ENCODE assay signal across 10 cellular contexts in genomic region chr5:78574731-78575161, GRCh38.
DNase-seq lines count a peak whose midpoint lies in the region; ATAC-seq, FAIRE-seq and TF ChIP-seq lines count a peak whose summit lies in the region.
"Had no signal": no experiment of that assay in that cellular context is flagged by ENCODE, and none has a peak within 500 bp of the region (broad histone marks: within the 10 kb centered on the region; RNA-seq: fewer than 3 reads in every experiment).

No MANE protein-coding gene starts in this region.

- TF ChIP-seq CTCF in astrocyte of the spinal cord (IDR thresholded peaks at IDR 0.05; ENCODE audit: low read depth, low read length) = no peak

- peak; percentile 94 for FAIRE-seq in GM12892 (lab: Jason Lieb, UNC)

- TF ChIP-seq POLR2A in GM12892 (IDR thresholded peaks at IDR 0.05; ENCODE audit: low read depth, low read length) = no peak

- peaks cover 5% of the 10 kb centered on the region for H3K36me3 ChIP-seq in mesodermal cell (ENCODE audit: control insufficient read depth, insufficient read depth, low read length)
- H3K36me3 ChIP-seq: lower lobe of right lung had no signal

- no peaks in the 10 kb centered on the region for H3K9me3 ChIP-seq in mesodermal cell (ENCODE audit: control insufficient read depth, low read length)
- H3K9me3 ChIP-seq: lower lobe of right lung had no signal

- in situ Hi-C loops in astrocyte of the spinal cord (cut with HindIII; ENCODE audit: low sequenced_read_pairs) = no loop called here

- no peak for DNase-seq in GM12892 (ENCODE audit: insufficient read length)
- peak; percentile 56 for DNase-seq in astrocyte of the spinal cord (ENCODE audit: low read depth, low spot score)
- DNase-seq in SHP77 (lab: John Stamatoyannopoulos, UW) = no peak
- DNase-seq in middle frontal gyrus (ENCODE audit: extremely low spot score, low spot score) = no peak
- DNase-seq in stimulated activated CD4-positive, alpha-beta T cell treated with anti-CD3 and anti-CD28 coated beads, Interleukin-2, amount 100 ng/mL, for 48 hours = no peak
- DNase-seq: T-helper 2 cell had no signal

- peak overlapping the region; percentile 44 for H3K27ac ChIP-seq in mesodermal cell (ENCODE audit: low read depth, low read length, severe bottlenecking)
- H3K27ac ChIP-seq: lower lobe of right lung had no signal

- WGBS in mesodermal cell (ENCODE audit: insufficient coverage in 2 of 2), 2 experiments = 90 to 91% methylated on average over 6 to 7 of the region's 7 CpGs

- peak; percentile 80 for ATAC-seq in HG02870 (IDR thresholded peaks at IDR 0.05; ENCODE audit: unreplicated experiment)
- ATAC-seq in HG02840 (IDR thresholded peaks at IDR 0.05; ENCODE audit: low FRiP score, unreplicated experiment) = no peak

- H3K4me1 ChIP-seq in mesodermal cell (ENCODE audit: control insufficient read depth, insufficient read depth, low read length, poor library complexity, severe bottlenecking) = peaks cover 6% of the 10 kb centered on the region

- H3K4me3 ChIP-seq in astrocyte of the spinal cord (ENCODE audit: low read depth, low read length) (no peak overlapping the region), mesodermal cell (ENCODE audit: extremely low read depth, insufficient read depth, low read length, poor library complexity, severe bottlenecking) (no peak overlapping the region)
- H3K4me3 ChIP-seq: lower lobe of right lung had no signal
